In the genomic region with DNA sequence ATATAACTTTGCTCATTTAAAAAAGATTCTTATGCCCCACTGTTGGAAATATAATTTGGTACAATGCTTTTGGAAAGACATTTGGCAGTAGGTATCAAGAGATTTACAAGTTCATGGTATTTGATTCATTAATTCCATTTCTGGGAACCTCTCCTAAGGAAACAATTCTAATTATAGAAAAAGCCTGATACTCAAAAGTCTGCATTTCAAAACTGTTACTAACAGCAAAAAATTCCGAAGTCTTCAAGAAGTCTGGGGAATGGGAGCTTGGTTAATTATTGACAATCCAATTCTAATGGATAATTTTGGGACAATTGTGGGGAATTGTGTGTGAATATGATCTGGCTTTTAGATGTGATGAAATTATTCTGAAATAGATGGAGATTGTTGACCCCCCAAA, we compare ENCODE assay signal across 29 cellular contexts. TPM values are rescaled to one million over a fixed set of nuclear protein-coding genes. Genes with fewer than 3 reads are reported as not detected.
DNase-seq lines count a peak whose midpoint lies in the region; ATAC-seq, FAIRE-seq and TF ChIP-seq lines count a peak whose summit lies in the region.
"Had no signal": no experiment of that assay in that cellular context is flagged by ENCODE, and none has a peak within 500 bp of the region (broad histone marks: within the 10 kb centered on the region; RNA-seq: fewer than 3 reads in every experiment).

No MANE protein-coding gene starts in this region.

- H3K9me3 Mint-ChIP-seq in osteocyte (ENCODE audit: unreplicated experiment) = no peaks in the 10 kb centered on the region
- no peaks in the 10 kb centered on the region for H3K9me3 Mint-ChIP-seq in activated T-cell treated with anti-CD3 and anti-CD28 coated beads, Interleukin-2, amount 50 U/mL, for 24 hours
- no peaks in the 10 kb centered on the region for H3K9me3 Mint-ChIP-seq in effector memory CD8-positive, alpha-beta T cell
- H3K9me3 Mint-ChIP-seq: activated B cell treated with CpG ODN at 0.5 μM for 24 hours; activated T-helper 2 cell treated with anti-CD3 and anti-CD28 coated beads, Interferon-gamma antibody, Interleukin-2, Interleukin-4, amounts not matched to agents 10 μg/mL and 5 μg/mL and 100 μg/mL, durations not matched to agents 14 hours and 24 hours and 36 hours; brain; endodermal cell; H9 had no signal

- no peak for TF ChIP-seq RAD21 in HepG2 (CRISPR knock-in tag; IDR thresholded peaks at IDR 0.05)

- H3K4me2 ChIP-seq in HepG2 (ENCODE audit: low read depth, low read length) = no peak overlapping the region
- H3K4me2 ChIP-seq: A549; BLaER1 treated with 17β-estradiol and CSF1 and Interleukin-3, amounts not matched to agents 10 nM and 100 nM had no signal

- no peak overlapping the region for H3K9ac ChIP-seq in SK-N-MC (ENCODE audit: insufficient read length)
- no peak overlapping the region for H3K9ac ChIP-seq in HepG2 (ENCODE audit: insufficient read depth, low read depth, low read length)
- H3K9ac ChIP-seq: BLaER1 treated with 17β-estradiol and CSF1 and Interleukin-3, amounts not matched to agents 10 nM and 100 nM had no signal

- POLR2A ChIA-PET in HepG2 (lab: Yijun Ruan, JAX) = no interaction called here

- H3K27ac ChIP-seq in SK-N-MC (peak overlapping the region; percentile 27), HepG2 (ENCODE audit: extremely low read length, insufficient read depth, low read length) (no peak overlapping the region)
- H3K27ac ChIP-seq: A549; BLaER1 treated with 17β-estradiol and CSF1 and Interleukin-3, amounts not matched to agents 10 nM and 100 nM; esophagus squamous epithelium; psoas muscle; vagina had no signal

- FAIRE-seq in HepG2 (lab: Jason Lieb, UNC) = no peak
- FAIRE-seq: A549, GM12878 had no signal

- TF ChIP-seq EP300 in HepG2 (IDR thresholded peaks at IDR 0.05; ENCODE audit: low read depth in 2 of 2, low read length in 2 of 2) (no peak), HepG2 (CRISPR knock-in tag; IDR thresholded peaks at IDR 0.05; ENCODE audit: borderline replicate concordance) (no peak)

- H3K4me1 Mint-ChIP-seq in osteocyte (ENCODE audit: unreplicated experiment) = peaks cover 49% of the 10 kb centered on the region
- no peaks in the 10 kb centered on the region for H3K4me1 Mint-ChIP-seq in activated T-cell treated with anti-CD3 and anti-CD28 coated beads, Interleukin-2, amount 50 U/mL, for 24 hours (ENCODE audit: low read depth)
- peaks cover 0 to 5% of the 10 kb centered on the region in 2 donors for H3K4me1 Mint-ChIP-seq in effector memory CD8-positive, alpha-beta T cell (ENCODE audit: low read depth in 2 of 2)

- no peaks in the 10 kb centered on the region for H3K4me1 ChIP-seq in HepG2 (ENCODE audit: insufficient read depth, low read length)
- H3K4me1 ChIP-seq: Caco-2 had no signal

- CTCF ChIA-PET in HepG2 (lab: Yijun Ruan, JAX; ENCODE audit: low intra/inter-chr PET ratio, low total read pairs) = no interaction called here

- no peaks in the 10 kb centered on the region for H3K79me2 ChIP-seq in HepG2 (ENCODE audit: insufficient read depth, low read length)

- no peaks in the 10 kb centered on the region for H3K36me3 Mint-ChIP-seq in osteocyte (ENCODE audit: unreplicated experiment)
- no peaks in the 10 kb centered on the region for H3K36me3 Mint-ChIP-seq in activated T-cell treated with anti-CD3 and anti-CD28 coated beads, Interleukin-2, amount 50 U/mL, for 24 hours (ENCODE audit: low read depth)
- no peaks in the 10 kb centered on the region for H3K36me3 Mint-ChIP-seq in effector memory CD8-positive, alpha-beta T cell (ENCODE audit: insufficient read depth)
- H3K36me3 Mint-ChIP-seq: activated naive CD8-positive, alpha-beta T cell; brain had no signal

- BruUV-seq in HepG2 (replicated peaks; lab: Mats Ljungman, UMichigan) = no TSS peak

- H3K27ac Mint-ChIP-seq in osteocyte (ENCODE audit: unreplicated experiment) = peak overlapping the region; percentile 39
- no peak overlapping the region for H3K27ac Mint-ChIP-seq in activated T-cell treated with anti-CD3 and anti-CD28 coated beads, Interleukin-2, amount 50 U/mL, for 24 hours
- H3K27ac Mint-ChIP-seq in effector memory CD8-positive, alpha-beta T cell = no peak overlapping the region
- H3K27ac Mint-ChIP-seq: activated naive CD8-positive, alpha-beta T cell; activated T-helper 2 cell treated with anti-CD3 and anti-CD28 coated beads, Interferon-gamma antibody, Interleukin-2, Interleukin-4, amounts not matched to agents 10 μg/mL and 5 μg/mL and 100 μg/mL, durations not matched to agents 14 hours and 24 hours and 36 hours; endodermal cell; H9 had no signal

- no peaks in the 10 kb centered on the region; the same call in 1 of the 2 replicates for H3K36me3 ChIP-seq in SK-N-MC (ENCODE audit: insufficient read depth, low read length)
- no peaks in the 10 kb centered on the region for H3K36me3 ChIP-seq in HepG2 (replicated peaks in 1 of 2; ENCODE audit: control insufficient read depth in 1 of 2, insufficient read depth in 2 of 2, low read length in 2 of 2)
- H3K36me3 ChIP-seq: esophagus squamous epithelium, vagina had no signal

- H3K9me3 ChIP-seq in SK-N-MC (ENCODE audit: low read depth, low read length) (no peaks in the 10 kb centered on the region), HepG2 (ENCODE audit: low read length) (no peaks in the 10 kb centered on the region)
- H3K9me3 ChIP-seq: A549; BLaER1 treated with 17β-estradiol and CSF1 and Interleukin-3, amounts not matched to agents 10 nM and 100 nM; Caco-2; esophagus squamous epithelium; psoas muscle; vagina had no signal

- H3K4me3 Mint-ChIP-seq in osteocyte (ENCODE audit: unreplicated experiment) = no peak overlapping the region
- no peak overlapping the region for H3K4me3 Mint-ChIP-seq in activated T-cell treated with anti-CD3 and anti-CD28 coated beads, Interleukin-2, amount 50 U/mL, for 24 hours
- no peak overlapping the region for H3K4me3 Mint-ChIP-seq in effector memory CD8-positive, alpha-beta T cell
- H3K4me3 Mint-ChIP-seq: activated B cell treated with CpG ODN at 0.5 μM for 24 hours; activated naive CD8-positive, alpha-beta T cell; brain; endodermal cell; H9 had no signal

- no peak for TF ChIP-seq POLR2A in HepG2 (IDR thresholded peaks at IDR 0.05; ENCODE audit: insufficient read depth in 1 of 2, low read depth in 2 of 2, low read length in 2 of 2)

- peak; percentile 13 for DNase-seq in AG20443 (ENCODE audit: low spot score)
- DNase-seq in SK-N-MC (ENCODE audit: low read depth, low spot score) = no peak
- DNase-seq in dedifferentiated amniotic fluid mesenchymal stem cell (ENCODE audit: extremely low spot score) = peak; percentile 25
- DNase-seq in osteocyte (ENCODE audit: extremely low spot score, unreplicated experiment) = no peak
- DNase-seq in activated T-cell treated with anti-CD3 and anti-CD28 coated beads, Interleukin-2, amount 50 U/mL, for 24 hours = no peak
- DNase-seq in HepG2 (ENCODE audit: low spot score) = no peak
- DNase-seq in NCI-H187 (lab: John Stamatoyannopoulos, UW) = no peak
- DNase-seq in effector memory CD8-positive, alpha-beta T cell = no peak
- DNase-seq: activated B cell treated with CpG ODN at 0.5 μM for 24 hours; activated CD4-positive, alpha-beta T cell treated with anti-CD3 and anti-CD28 coated beads, Interleukin-2, amount 50 U/mL, for 48 hours; activated CD8-positive, alpha-beta memory T cell treated with anti-CD3 and anti-CD28 coated beads, Interleukin-2, amount 50 U/mL, for 48 hours; Caco-2; DMS79 treated with DMSO at 0.1 percent for 48 hours; endodermal cell; esophagus squamous epithelium; H9; NCI-H2081 treated with DMSO at 0.1 percent for 48 hours; NCI-H345; psoas muscle; stimulated activated CD4-positive, alpha-beta T cell treated with anti-CD3 and anti-CD28 coated beads, Interleukin-2, amount 100 ng/mL, for 24 hours; T1000 had no signal

- TF ChIP-seq CTCF in osteocyte (IDR thresholded peaks at IDR 0.05) = no peak
- TF ChIP-seq CTCF in HepG2 (CRISPR knock-in tag; IDR thresholded peaks at IDR 0.05) = no peak

- intact Hi-C loops in HepG2 (cut with micrococcal nuclease; ENCODE audit: unreplicated experiment) = no loop called here

- no peak for ATAC-seq in HepG2
- no peak for ATAC-seq in effector memory CD8-positive, alpha-beta T cell (replicated peaks)
- ATAC-seq: A549, GM12878, psoas muscle, Right ventricle myocardium inferior had no signal

- H3K27me3 Mint-ChIP-seq in osteocyte (ENCODE audit: unreplicated experiment) = no peaks in the 10 kb centered on the region
- peaks cover 3% of the 10 kb centered on the region for H3K27me3 Mint-ChIP-seq in activated T-cell treated with anti-CD3 and anti-CD28 coated beads, Interleukin-2, amount 50 U/mL, for 24 hours
- H3K27me3 Mint-ChIP-seq in effector memory CD8-positive, alpha-beta T cell = no peaks in the 10 kb centered on the region
- H3K27me3 Mint-ChIP-seq: activated B cell treated with CpG ODN at 0.5 μM for 24 hours; activated naive CD8-positive, alpha-beta T cell; brain had no signal

- 0% methylated on average over 1 of the region's 1 CpG for WGBS in HepG2 (ENCODE audit: low lambda C conversion rate)

- H3K4me3 ChIP-seq in SK-N-MC (no peak overlapping the region), HepG2 (replicated peaks in 1 of 3; ENCODE audit: insufficient read depth in 1 of 3, low read depth in 2 of 3, low read length in 3 of 3) (no peak overlapping the region)
- H3K4me3 ChIP-seq: A549; BLaER1 treated with 17β-estradiol and CSF1 and Interleukin-3, amounts not matched to agents 10 nM and 100 nM; esophagus squamous epithelium; GM12878; psoas muscle; vagina had no signal

- in situ Hi-C loops in HepG2 (cut with HindIII; ENCODE audit: extremely low pct_ligation_motif_present, low pct_unique_long_range_greater_than_20kb) = no loop called here

- no peak overlapping the region for H2AFZ ChIP-seq in HepG2 (ENCODE audit: low read length)

- no peaks in the 10 kb centered on the region for H3K27me3 ChIP-seq in HepG2 (ENCODE audit: control insufficient read depth in 1 of 2, insufficient read depth in 2 of 2, low read length in 2 of 2)
- H3K27me3 ChIP-seq: BLaER1 treated with 17β-estradiol and CSF1 and Interleukin-3, amounts not matched to agents 10 nM and 100 nM; esophagus squamous epithelium; vagina had no signal

- H4K20me1 ChIP-seq in HepG2 (ENCODE audit: insufficient read depth, low read length) = no peaks in the 10 kb centered on the region
- H4K20me1 ChIP-seq: BLaER1 treated with 17β-estradiol and CSF1 and Interleukin-3, amounts not matched to agents 10 nM and 100 nM had no signal

RNA-seq across cellular contexts. Expression of a gene that starts 59.6 kb away (rescaled TPM):
- total RNA-seq in osteocyte = 0.81 and 1.5 TPM in 2 replicates
- total RNA-seq in HepG2 (2016; rRNA removed; fragmentation: Illumina TruSeq; extraction: Trizol) = 0.06 and 0.07 TPM in 2 replicates
- total RNA-seq in HepG2 (2016; cell fraction: cytosol; rRNA removed; fragmentation: Illumina TruSeq; extraction: Trizol; ENCODE audit: low read depth) = not detected in 2 replicates
- total RNA-seq in HepG2 (2016; cell fraction: insoluble cytoplasmic fraction; rRNA removed; fragmentation: Illumina TruSeq; extraction: Trizol) = 0.12 and 0.15 TPM in 2 replicates
- 0.03 and 0.10 TPM in 2 replicates for total RNA-seq in HepG2 (2016; cell fraction: membrane; rRNA removed; fragmentation: Illumina TruSeq; extraction: Trizol)
- not detected in 2 replicates for total RNA-seq in HepG2 (2016; cell fraction: nucleus; rRNA removed; fragmentation: Illumina TruSeq; extraction: Trizol)
- 0.05 and 0.09 TPM in 2 replicates for polyA plus RNA-seq in HepG2 (2011; rRNA removed)
- polyA plus RNA-seq in HepG2 (2011; cell fraction: cytosol; rRNA removed) = 0.04 TPM in 1 of 2 replicates, not detected in the other
- 0.07 and 0.10 TPM in 2 replicates for polyA plus RNA-seq in HepG2 (2011; cell fraction: nucleus; rRNA removed)
- polyA plus RNA-seq in HepG2 (2012) = not detected in 2 replicates
- polyA plus RNA-seq in HepG2 (2016; cell fraction: cytosol; fragmentation: Illumina TruSeq; extraction: Trizol; ENCODE audit: low read depth) = not detected in 2 replicates
- polyA plus RNA-seq in HepG2 (2016; cell fraction: insoluble cytoplasmic fraction; fragmentation: Illumina TruSeq; extraction: Trizol; ENCODE audit: low read depth) = 0.11 and 0.14 TPM in 2 replicates
- polyA plus RNA-seq in HepG2 (2016; cell fraction: membrane; fragmentation: Illumina TruSeq; extraction: Trizol; ENCODE audit: low read depth) = not detected in 2 replicates
- not detected in 2 replicates for polyA plus RNA-seq in HepG2 (2016; cell fraction: nucleus; fragmentation: Illumina TruSeq; extraction: Trizol; ENCODE audit: insufficient read depth, low read depth)
- polyA minus RNA-seq in HepG2 (2011; rRNA and poly(A)+ RNA removed; ENCODE audit: low replicate concordance) = 1.6 TPM in 1 of 2 replicates, not detected in the other
- polyA minus RNA-seq in HepG2 (2011; cell fraction: cytosol; rRNA and poly(A)+ RNA removed) = not detected in 2 replicates
- polyA minus RNA-seq in HepG2 (2011; cell fraction: nucleus; rRNA and poly(A)+ RNA removed) = 0.25 and 0.64 TPM in 2 replicates

Comparison
In these comparisons a context has a peak if more than half of its experiments do, and no peak if none do; other contexts are left out.
1. DNase-seq: peak in AG20443 (single experiment) and dedifferentiated amniotic fluid mesenchymal stem cell (single experiment); none in SK-N-MC (single experiment), osteocyte (single experiment), activated T-cell treated with anti-CD3 and anti-CD28 coated beads, Interleukin-2, amount 50 U/mL, for 24 hours (single experiment), HepG2 (single experiment), NCI-H187 (0 of 2) and effector memory CD8-positive, alpha-beta T cell (0 of 3).